ENCODE assay signal across 20 cellular contexts in genomic region chr12:116241157-116241772, GRCh38. TPM values are rescaled to one million over a fixed set of nuclear protein-coding genes. Genes with fewer than 3 reads are reported as not detected.
DNase-seq lines count a peak whose midpoint lies in the region; ATAC-seq and TF ChIP-seq lines count a peak whose summit lies in the region.
"Had no signal": no experiment of that assay in that cellular context is flagged by ENCODE, and none has a peak within 500 bp of the region (broad histone marks: within the 10 kb centered on the region; RNA-seq: fewer than 3 reads in every experiment).

No MANE protein-coding gene starts in this region.

- no peak for TF ChIP-seq POLR2A in body of pancreas (IDR thresholded peaks at IDR 0.05)

- H3K27ac ChIP-seq in cardiac muscle cell (peak overlapping the region; percentile 9), body of pancreas (no peak overlapping the region), left lung (no peak overlapping the region)
- H3K27ac ChIP-seq: ovary, vagina had no signal

- intact Hi-C loops in Right ventricle myocardium superior (cut with DNase I) (no loop called here), body of pancreas (cut with DNase I) (no loop called here), left lung (cut with DNase I) (no loop called here)

- TF ChIP-seq CTCF in cardiac muscle cell (IDR thresholded peaks at IDR 0.05; ENCODE audit: low read depth, low read length) (no peak), body of pancreas (IDR thresholded peaks at IDR 0.05) (no peak), left lung (IDR thresholded peaks at IDR 0.05) (no peak)

- 67 to 72% methylated on average over 9 of the region's 9 CpGs for WGBS in body of pancreas, 2 donors

- no peaks in the 10 kb centered on the region for H3K9me3 ChIP-seq in cardiac muscle cell (ENCODE audit: low read depth)
- no peaks in the 10 kb centered on the region for H3K9me3 ChIP-seq in body of pancreas
- no peaks in the 10 kb centered on the region for H3K9me3 ChIP-seq in left lung
- H3K9me3 ChIP-seq: ovary, vagina had no signal

- no peak overlapping the region for H3K4me3 ChIP-seq in cardiac muscle cell
- no peak overlapping the region for H3K4me3 ChIP-seq in body of pancreas
- H3K4me3 ChIP-seq in left lung = no peak overlapping the region
- H3K4me3 ChIP-seq: ovary, vagina had no signal

- H3K4me1 ChIP-seq in cardiac muscle cell (ENCODE audit: low read depth) (peaks cover 44% of the 10 kb centered on the region), body of pancreas (peaks cover 47% of the 10 kb centered on the region), left lung (peaks cover 23 to 82% of the 10 kb centered on the region in 2 donors)

- DNase-seq in cardiac muscle cell (ENCODE audit: low read depth in 1 of 2, low spot score in 1 of 2) (no peak), Right ventricle myocardium superior (no peak), body of pancreas (no peak), glomerular visceral epithelial cell (ENCODE audit: extremely low spot score) (peak; percentile 3), GOT3 (lab: John Stamatoyannopoulos, UW) (no peak), left lung (no peak)
- DNase-seq: ACHN; activated CD4-positive, alpha-beta T cell treated with anti-CD3 and anti-CD28 coated beads, Interleukin-2, amount 50 U/mL, for 48 hours; C1 segment of cervical spinal cord; DMS 273 treated with DMSO at 0.1 percent for 48 hours; effector memory CD8-positive, alpha-beta T cell; naive B cell; NCI-H146; NCI-H345; ovary had no signal

- H3K36me3 ChIP-seq in cardiac muscle cell = no peaks in the 10 kb centered on the region
- no peaks in the 10 kb centered on the region for H3K36me3 ChIP-seq in body of pancreas (replicated peaks in 1 of 2; ENCODE audit: insufficient read depth in 1 of 2, low read depth in 2 of 2)
- no peaks in the 10 kb centered on the region for H3K36me3 ChIP-seq in left lung
- H3K36me3 ChIP-seq: ovary, vagina had no signal

- ATAC-seq in Right ventricle myocardium superior (ENCODE audit: poor library complexity) (no peak), body of pancreas (peak; percentile 39), HG02610 (IDR thresholded peaks at IDR 0.05; ENCODE audit: unreplicated experiment) (no peak), left lung (no peak), HG03442 (IDR thresholded peaks at IDR 0.05; ENCODE audit: unreplicated experiment) (no peak)
- ATAC-seq: effector memory CD8-positive, alpha-beta T cell; Panc1; WTC11 had no signal

- H3K27me3 ChIP-seq in cardiac muscle cell (no peaks in the 10 kb centered on the region), body of pancreas (no peaks in the 10 kb centered on the region), left lung (no peaks in the 10 kb centered on the region)
- H3K27me3 ChIP-seq: ovary, vagina had no signal

RNA-seq across cellular contexts. Expression of gene MED13L, which starts 36.2 kb away (rescaled TPM):
- total RNA-seq in cardiac muscle cell (49.5 and 94.3 TPM in 2 replicates), Right ventricle myocardium superior (57.7 TPM), body of pancreas (10 to 100 TPM; 65.9 to 72.6 TPM), left lung (100 to 1,000 TPM in 1 of 2 donors, 10 to 100 TPM in 1; 98.6 to 123 TPM)
- 31.3 and 39.2 TPM in 2 replicates for polyA plus RNA-seq in cardiac muscle cell
